Comparison of ENCODE assay signal across 8 cellular contexts in the genomic region with DNA sequence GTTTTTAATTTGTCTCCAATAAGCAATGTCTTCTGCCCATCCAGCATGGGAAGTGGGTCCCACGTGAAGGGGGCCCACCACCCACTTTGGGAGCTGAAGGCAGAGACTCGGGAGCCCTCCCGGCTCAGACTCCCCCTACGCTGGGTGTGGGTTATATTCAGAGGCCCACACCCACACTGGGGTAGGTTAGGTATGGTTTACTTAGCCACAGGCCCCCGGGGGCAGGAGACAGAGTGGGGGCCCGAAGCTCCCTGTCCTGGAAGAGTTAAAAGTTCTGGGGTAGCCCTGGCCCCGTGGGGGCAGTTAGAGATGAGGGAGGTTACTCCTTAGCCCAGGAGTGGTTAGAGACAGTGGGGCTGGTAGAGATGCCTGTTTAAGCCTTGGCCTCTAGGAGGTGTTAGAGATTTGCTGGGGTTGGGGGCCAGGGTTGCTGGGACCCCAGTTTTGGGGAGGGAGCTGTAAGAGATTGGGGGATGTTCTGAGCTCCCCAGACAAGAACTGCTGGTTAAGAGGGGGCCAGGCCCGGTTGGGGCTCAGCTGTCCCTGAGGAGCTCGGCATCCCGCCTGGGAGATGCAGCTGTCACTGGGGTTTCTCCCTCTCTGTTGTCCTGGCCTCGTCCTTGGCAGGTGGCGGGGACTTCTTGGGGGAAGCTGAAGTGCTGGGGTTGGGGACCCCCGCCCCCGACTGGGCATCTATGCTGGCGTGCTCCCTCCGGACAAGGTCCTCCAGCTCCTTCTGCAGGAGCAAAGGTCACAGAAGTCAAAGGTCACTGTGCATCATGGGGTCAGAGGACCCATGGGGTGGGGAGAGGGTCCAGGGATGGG. TPM values are rescaled to one million over a fixed set of nuclear protein-coding genes. Genes with fewer than 3 reads are reported as not detected.
A peak's percentile ranks its signal among the peaks of the same experiment; 100 is the strongest.
DNase-seq lines count a peak whose midpoint lies in the region; ATAC-seq and TF ChIP-seq lines count a peak whose summit lies in the region.

No MANE protein-coding gene starts in this region.

- POLR2A ChIA-PET in PC-3 (lab: Charles Lee; ENCODE audit: unreplicated experiment), result no interaction called here

- TSS peak; percentile 78 for BruUV-seq in PC-3 (replicated peaks; lab: Mats Ljungman, UMichigan)

- H3K79me2 ChIP-seq in PC-3 (ENCODE audit: low read length), result no peaks in the 10 kb centered on the region

- H3F3A ChIP-seq in PC-3 (ENCODE audit: low read length, unreplicated experiment), result no peaks in the 10 kb centered on the region

- TF ChIP-seq CTCF in GM12864 (IDR thresholded peaks at IDR 0.05; ENCODE audit: low read depth, low read length, missing control alignments) (no peak), PC-3 (conservative IDR thresholded peaks at IDR 0.05; ENCODE audit: low read depth, low read length) (no peak), psoas muscle (IDR thresholded peaks at IDR 0.05) (no peak)

- H3K27ac ChIP-seq in PC-3 (ENCODE audit: low read length) (no peak overlapping the region), psoas muscle (peak overlapping the region; percentile 28)

- H3K4me1 ChIP-seq in PC-3 (ENCODE audit: insufficient read depth, low read length) (no peaks in the 10 kb centered on the region), endocrine pancreas (ENCODE audit: control insufficient read depth, insufficient read depth, low read length) (no peaks in the 10 kb centered on the region), psoas muscle (no peaks in the 10 kb centered on the region)

- CTCF ChIA-PET in PC-3 (lab: Charles Lee), result no interaction called here

- peak overlapping the region; percentile 83 for H3K4me3 ChIP-seq in GM12864 (ENCODE audit: low read depth, low read length)
- no peak overlapping the region for H3K4me3 ChIP-seq in PC-3 (ENCODE audit: low read length)
- no peak overlapping the region for H3K4me3 ChIP-seq in endocrine pancreas (ENCODE audit: control insufficient read depth, insufficient read depth, low read length)
- H3K4me3 ChIP-seq in psoas muscle, result no peak overlapping the region

- ATAC-seq in PC-3 (no peak), psoas muscle (peak in 1 of 4 donors; percentile 41), HG03097 (IDR thresholded peaks at IDR 0.05; ENCODE audit: low FRiP score, unreplicated experiment) (no peak), HG03442 (IDR thresholded peaks at IDR 0.05; ENCODE audit: unreplicated experiment) (no peak), GM19463 (IDR thresholded peaks at IDR 0.05; ENCODE audit: unreplicated experiment) (no peak), GM19397 (IDR thresholded peaks at IDR 0.05; ENCODE audit: unreplicated experiment) (no peak)

- H4K20me1 ChIP-seq in PC-3 (ENCODE audit: low read length), result no peaks in the 10 kb centered on the region

- H3K9me2 ChIP-seq in PC-3 (replicated peaks; ENCODE audit: low read length), result no peaks in the 10 kb centered on the region

- WGBS in psoas muscle, 3 donors, result 56 to 64% (median 56%) methylated on average over 13 to 16 of the region's 16 CpGs

- H3K9me3 ChIP-seq in PC-3 (ENCODE audit: low read length) (no peaks in the 10 kb centered on the region), endocrine pancreas (ENCODE audit: control insufficient read depth, low read length) (no peaks in the 10 kb centered on the region), psoas muscle (no peaks in the 10 kb centered on the region)

- DNase-seq in GM12864 (ENCODE audit: low read depth) (no peak), PC-3 (no peak), psoas muscle (peak in 1 of 2 donors; percentile 46)

- no peak overlapping the region for H2AFZ ChIP-seq in PC-3 (ENCODE audit: low read length)

- no peak overlapping the region for H3K4me2 ChIP-seq in PC-3 (ENCODE audit: low read length)

- H3K27me3 ChIP-seq in PC-3 (ENCODE audit: low read length) (no peaks in the 10 kb centered on the region), endocrine pancreas (ENCODE audit: control insufficient read depth, insufficient read depth, low read length) (no peaks in the 10 kb centered on the region), psoas muscle (ENCODE audit: insufficient read depth in 3 of 3, low read length in 2 of 3) (no peaks in the 10 kb centered on the region)

- H3K9ac ChIP-seq in PC-3 (ENCODE audit: low read length), result no peak overlapping the region
- peak overlapping the region; percentile 54 for H3K9ac ChIP-seq in endocrine pancreas (ENCODE audit: control insufficient read depth, insufficient read depth, low read length)

- H3K36me3 ChIP-seq in PC-3 (ENCODE audit: low read depth, low read length) (no peaks in the 10 kb centered on the region), endocrine pancreas (ENCODE audit: control insufficient read depth, insufficient read depth, low read length) (no peaks in the 10 kb centered on the region), psoas muscle (ENCODE audit: insufficient read depth in 1 of 2, low read depth in 1 of 2) (peaks cover 0 to 52% of the 10 kb centered on the region in 2 donors)

- intact Hi-C loops in PC-3 (cut with micrococcal nuclease), result no loop called here
- intact Hi-C loops in psoas muscle (cut with DNase I), result no loop called here

RNA-seq across cellular contexts. Expression of a gene that starts 0.7 kb away (rescaled TPM):
- 1.2 and 3.2 TPM in 2 replicates for total RNA-seq in PC-3 (2014; rRNA removed)
- total RNA-seq in psoas muscle, result 1 to 10 TPM; 1.5 to 4.8 (median 2.2) TPM
- 1 to 10 TPM; 2.2 to 3.4 (median 2.2) TPM for polyA plus RNA-seq in psoas muscle

RNA-seq across cellular contexts. Expression of a gene that starts 20.6 kb away (rescaled TPM):
- total RNA-seq in PC-3 (2014; rRNA removed) (37.9 and 55.2 TPM in 2 replicates), psoas muscle (100 to 1,000 TPM; 133 to 180 (median 147) TPM)
- polyA plus RNA-seq in psoas muscle, result 100 to 1,000 TPM; 140 to 260 (median 204) TPM

RNA-seq across cellular contexts. Expression of a gene that starts 21.0 kb away (rescaled TPM):
- total RNA-seq in PC-3 (2014; rRNA removed) (43.7 and 44.9 TPM in 2 replicates), psoas muscle (10 to 100 TPM; 21.9 to 41.0 (median 26.6) TPM)
- 100 to 1,000 TPM in 1 of 3 donors, 10 to 100 TPM in 2; 45.5 to 109 (median 50.7) TPM for polyA plus RNA-seq in psoas muscle

RNA-seq across cellular contexts. Expression of a gene that starts 29.0 kb away (rescaled TPM):
- total RNA-seq in PC-3 (2014; rRNA removed), result 315 and 331 TPM in 2 replicates
- 100 to 1,000 TPM; 151 to 229 (median 198) TPM for total RNA-seq in psoas muscle
- polyA plus RNA-seq in psoas muscle, result 100 to 1,000 TPM; 109 to 215 (median 191) TPM

RNA-seq across cellular contexts. Expression of a gene that starts 33.2 kb away (rescaled TPM):
- total RNA-seq in PC-3 (2014; rRNA removed) (0.26 TPM in 1 of 2 replicates, not detected in the other), psoas muscle (1 to 10 TPM in 2 of 4 donors, under 1 TPM in 1, not detected in 1; 0.25 to 1.1 (median 1.0) TPM)
- polyA plus RNA-seq in psoas muscle, result under 1 TPM; 0.14 to 0.77 (median 0.21) TPM
